In genomic region chr6:165987483-165988305, GRCh38 we compare ENCODE assay signal across 8 cellular contexts.
DNase-seq lines count a peak whose midpoint lies in the region; ATAC-seq and TF ChIP-seq lines count a peak whose summit lies in the region.

No MANE protein-coding gene starts in this region.

- CTCF ChIA-PET in GM10248 (lab: Yijun Ruan, JAX): no interaction called here

- POLR2A ChIA-PET in GM10248 (lab: Yijun Ruan, JAX): no interaction called here

- TF ChIP-seq CTCF in Peyer's patch (IDR thresholded peaks at IDR 0.05): no peak
- TF ChIP-seq CTCF in fibroblast of villous mesenchyme (IDR thresholded peaks at IDR 0.05; ENCODE audit: insufficient read depth, low read depth, low read length): no peak
- TF ChIP-seq CTCF in GM10248 (IDR thresholded peaks at IDR 0.05; ENCODE audit: control extremely low read depth, extremely low read depth, low read depth, missing control alignments): no peak

- no peaks in the 10 kb centered on the region for H3K4me1 ChIP-seq in Peyer's patch

- peak overlapping the region in 3 of 4 donors; percentile 27 to 50 (median 40) for H3K4me3 ChIP-seq in Peyer's patch
- peak overlapping the region; percentile 65 for H3K4me3 ChIP-seq in fibroblast of villous mesenchyme (ENCODE audit: low read depth, low read length)

- ATAC-seq in GM21528 (IDR thresholded peaks at IDR 0.05; ENCODE audit: low FRiP score, unreplicated experiment) (no peak), GM18858 (IDR thresholded peaks at IDR 0.05; ENCODE audit: unreplicated experiment) (no peak)

- no peak for TF ChIP-seq POLR2A in Peyer's patch (IDR thresholded peaks at IDR 0.05)

- DNase-seq in C1 segment of cervical spinal cord (lab: John Stamatoyannopoulos, UW) (peak in 8 of 14 donors; percentile 5 to 96 (median 30)), Peyer's patch (peak in 2 of 3 donors; percentile 18 to 72), fibroblast of villous mesenchyme (ENCODE audit: low read depth) (peak; percentile 94), nucleus accumbens (lab: John Stamatoyannopoulos, UW) (peak in 47 of 56 donors; percentile 10 to 85 (median 47)), GM10248 (ENCODE audit: extremely low spot score) (no peak), UCSD-AML1 (lab: John Stamatoyannopoulos, UW; ENCODE audit: unreplicated experiment) (no peak)

- H3K9me3 ChIP-seq in Peyer's patch: no peaks in the 10 kb centered on the region

- peaks cover 0 to 6% of the 10 kb centered on the region in 2 donors for H3K27me3 ChIP-seq in Peyer's patch

- no peaks in the 10 kb centered on the region for H3K36me3 ChIP-seq in Peyer's patch

- H3K27ac ChIP-seq in Peyer's patch: peak overlapping the region in 2 of 4 donors; percentile 30 to 73

Comparison
In these comparisons a context has a peak if more than half of its experiments do, and no peak if none do; other contexts are left out.
1. DNase-seq: peak in C1 segment of cervical spinal cord (8 of 14), Peyer's patch (2 of 3), fibroblast of villous mesenchyme (single experiment) and nucleus accumbens (47 of 56); none in GM10248 (single experiment) and UCSD-AML1 (single experiment).